Comparison of ENCODE assay signal across 9 cellular contexts in the genomic region with DNA sequence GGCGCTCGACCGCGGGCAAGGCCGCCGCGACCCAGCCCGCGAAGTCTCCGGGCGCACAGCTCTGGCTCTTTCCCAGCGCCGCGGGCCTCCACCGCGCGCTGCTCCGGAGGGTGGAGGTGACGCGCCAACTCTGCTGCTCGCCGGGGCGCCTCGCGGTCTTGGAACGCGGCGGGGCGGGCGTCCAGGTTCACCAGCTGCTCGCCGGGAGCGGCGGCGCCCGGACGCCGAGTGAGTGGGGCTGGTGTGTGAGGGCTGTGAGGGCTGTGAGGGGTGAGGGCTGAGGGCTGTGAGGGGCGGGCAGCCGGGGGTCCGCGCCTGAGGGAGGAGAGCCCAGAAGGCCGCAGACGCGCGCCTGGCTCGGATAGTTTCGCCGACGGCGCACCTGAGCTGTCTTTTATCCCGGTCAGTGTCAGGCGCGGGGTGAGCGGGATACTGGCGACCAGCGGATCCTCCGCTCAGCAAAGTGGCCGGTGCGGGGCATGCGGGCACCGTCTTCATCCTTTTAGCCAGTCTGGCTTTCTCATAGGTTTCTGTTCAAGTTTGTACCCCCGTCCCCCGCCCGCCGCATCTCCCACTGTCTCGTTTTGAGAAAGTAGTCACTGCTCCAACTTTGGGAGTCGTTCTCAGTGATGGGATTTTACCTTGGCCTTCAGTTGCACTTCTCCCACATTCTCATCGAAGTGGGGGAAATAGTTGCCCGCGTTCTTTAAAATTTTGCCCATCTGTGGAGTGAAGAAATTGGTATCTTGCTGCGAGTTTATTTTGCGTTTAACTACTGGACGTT. TPM values are rescaled to one million over a fixed set of nuclear protein-coding genes. Genes with fewer than 3 reads are reported as not detected.
DNase-seq lines count a peak whose midpoint lies in the region; ATAC-seq, FAIRE-seq and TF ChIP-seq lines count a peak whose summit lies in the region.
"Had no signal": no experiment of that assay in that cellular context is flagged by ENCODE, and none has a peak within 500 bp of the region (broad histone marks: within the 10 kb centered on the region; RNA-seq: fewer than 3 reads in every experiment).

No MANE protein-coding gene starts in this region.

- FAIRE-seq in kidney (lab: Jason Lieb, UNC), result no peak
- FAIRE-seq: G401.6 had no signal

- H3K9me3 Mint-ChIP-seq in brain, result peaks cover 0 to 7% (median 6%) of the 10 kb centered on the region in 5 experiments

- H3K4me3 Mint-ChIP-seq in brain, result peak overlapping the region; percentile 90 to 99 (median 98)

- no peaks in the 10 kb centered on the region for H3K27me3 ChIP-seq in Peyer's patch

- peak overlapping the region; percentile 51 to 85 (median 80) for H3K27ac ChIP-seq in Peyer's patch
- peak overlapping the region; percentile 79 to 80 for H3K27ac ChIP-seq in kidney (ENCODE audit: low read depth in 2 of 2, low read length in 2 of 2)

- intact Hi-C loops in kidney (cut with DNase I), result no loop called here

- H3K4me1 ChIP-seq in Peyer's patch (no peaks in the 10 kb centered on the region), kidney (ENCODE audit: control insufficient read depth in 1 of 2, insufficient read depth in 1 of 2, low read depth in 1 of 2, low read length in 2 of 2) (no peaks in the 10 kb centered on the region)

- peak overlapping the region; percentile 48 to 55 for H3K9ac ChIP-seq in kidney (ENCODE audit: low read length in 2 of 2)

- H3K27me3 Mint-ChIP-seq in brain, result peaks cover 57% of the 10 kb centered on the region

- H3K4me3 ChIP-seq in Peyer's patch, result peak overlapping the region; percentile 68 to 79 (median 70)
- H3K4me3 ChIP-seq in kidney (ENCODE audit: low read length in 2 of 2), result peak overlapping the region; percentile 65 to 78

- peak; percentile 15 for DNase-seq in NCI-H2227 (lab: John Stamatoyannopoulos, UW; ENCODE audit: unreplicated experiment)
- no peak for DNase-seq in NCI-H2227 treated with DMSO at 0.1 percent for 48 hours (lab: John Stamatoyannopoulos, UW)
- peak in 2 of 3 donors; percentile 31 to 67 for DNase-seq in Peyer's patch
- peak; percentile 84 for DNase-seq in kidney
- peak; percentile 16 to 28 for DNase-seq in stimulated activated CD4-positive, alpha-beta T cell treated with anti-CD3 and anti-CD28 coated beads, Interleukin-15, amount 100 ng/mL, for 48 hours (ENCODE audit: low read depth in 2 of 2)
- no peak for DNase-seq in DMS153 treated with DMSO at 0.1 percent for 48 hours (lab: John Stamatoyannopoulos, UW; ENCODE audit: unreplicated experiment)

- H3K36me3 ChIP-seq in Peyer's patch, result no peaks in the 10 kb centered on the region
- no peaks in the 10 kb centered on the region for H3K36me3 ChIP-seq in kidney (ENCODE audit: control insufficient read depth in 1 of 2, insufficient read depth in 2 of 2, low read length in 2 of 2)

- H3K9me3 ChIP-seq in Peyer's patch (no peaks in the 10 kb centered on the region), kidney (ENCODE audit: control insufficient read depth in 1 of 2, low read length in 2 of 2) (no peaks in the 10 kb centered on the region)

- TF ChIP-seq POLR2A in Peyer's patch (IDR thresholded peaks at IDR 0.05), result no peak

- H3K27ac Mint-ChIP-seq in brain, result peak overlapping the region in 1 of 5 experiments; percentile 45

- H3K4me1 Mint-ChIP-seq in brain, result peaks cover 30% of the 10 kb centered on the region

- no peaks in the 10 kb centered on the region for H3K36me3 Mint-ChIP-seq in brain

- ATAC-seq in HG02759 (IDR thresholded peaks at IDR 0.05; ENCODE audit: unreplicated experiment), result peak; percentile 44

- TF ChIP-seq CTCF in Peyer's patch (IDR thresholded peaks at IDR 0.05) (no peak), brain (conservative IDR thresholded peaks at IDR 0.05) (no peak), kidney (IDR thresholded peaks at IDR 0.05; ENCODE audit: borderline replicate concordance, extremely low read depth, insufficient read depth) (no peak)

RNA-seq across cellular contexts. Expression of a gene that starts 0.6 kb away (rescaled TPM):
- 10 to 100 TPM in 1 of 4 donors, 1 to 10 TPM in 3; 2.8 to 12.4 (median 4.0) TPM for total RNA-seq in Peyer's patch
- polyA plus RNA-seq in brain (ENCODE audit: insufficient read depth, low read depth, low replicate concordance), result 2.4 TPM
- total RNA-seq in kidney, result 6.5 TPM
- polyA plus RNA-seq in kidney (ENCODE audit: insufficient read depth, low read depth, low replicate concordance), result 4.7 TPM

Comparison
In these comparisons a context has a peak if more than half of its experiments do, and no peak if none do; other contexts are left out.
1. DNase-seq: peak in NCI-H2227 (single experiment), Peyer's patch (2 of 3), kidney (single experiment) and stimulated activated CD4-positive, alpha-beta T cell treated with anti-CD3 and anti-CD28 coated beads, Interleukin-15, amount 100 ng/mL, for 48 hours (2 of 2); none in NCI-H2227 treated with DMSO at 0.1 percent for 48 hours (single experiment) and DMS153 treated with DMSO at 0.1 percent for 48 hours (single experiment).